In genomic region chr5:139560752-139561654, GRCh38 we compare ENCODE assay signal across 1 cellular context.
TF ChIP-seq lines count a peak whose summit lies in the region.

UBE2D2 (plus strand) TSS chr5:139561339; CDS start chr5:139561792, 453 bp downstream.

TF ChIP-seq in K562, 482 proteins besides CTCF, POLR2A, EP300 and RAD21 (continued from another document and continues in another):
- peak; percentile 94 for TF ChIP-seq POLR2G (IDR thresholded peaks at IDR 0.05; ENCODE audit: low read depth, low read length)
- no peak for TF ChIP-seq ZNF785 (CRISPR knock-in tag; IDR thresholded peaks at IDR 0.05)
- TF ChIP-seq NCOA6 (IDR thresholded peaks at IDR 0.05), result peak; percentile 59; the same call in 1 of the 2 replicates
- TF ChIP-seq ZNF780A (CRISPR knock-in tag; IDR thresholded peaks at IDR 0.05), result no peak
- TF ChIP-seq ZNF395 (CRISPR knock-in tag; IDR thresholded peaks at IDR 0.05), result peak; percentile 42; the same call in 1 of the 2 replicates
- TF ChIP-seq SAFB (IDR thresholded peaks at IDR 0.05; ENCODE audit: borderline replicate concordance, low read depth, low read length), result peak; percentile 54; the same call in 1 of the 2 replicates
- TF ChIP-seq HMG20B (CRISPR knock-in tag; IDR thresholded peaks at IDR 0.05), result no peak
- peak; percentile 87 for TF ChIP-seq FIP1L1 (IDR thresholded peaks at IDR 0.05; ENCODE audit: low read depth, low read length, poor library complexity, severe bottlenecking)
- TF ChIP-seq BMI1 (IDR thresholded peaks at IDR 0.05; ENCODE audit: low read length), result no peak
- TF ChIP-seq HNRNPUL1 (IDR thresholded peaks at IDR 0.05; ENCODE audit: low read length), result no peak
- TF ChIP-seq VEZF1 (CRISPR knock-in tag; IDR thresholded peaks at IDR 0.05), result peak; percentile 83
- TF ChIP-seq LARP7 (IDR thresholded peaks at IDR 0.05), result no peak
- peak; percentile 87; the same call in 1 of the 2 replicates for TF ChIP-seq ZC3H4 (CRISPR knock-in tag; IDR thresholded peaks at IDR 0.05; ENCODE audit: borderline replicate concordance)
- TF ChIP-seq RHOXF2B (CRISPR knock-in tag; conservative IDR thresholded peaks at IDR 0.05), result no peak
- TF ChIP-seq CREM (IDR thresholded peaks at IDR 0.05; ENCODE audit: low read depth), result peak; percentile 92
- TF ChIP-seq NEUROD1 (IDR thresholded peaks at IDR 0.05; ENCODE audit: borderline replicate concordance, low read depth, low read length, partially characterized antibody), result peak; percentile 23
- TF ChIP-seq ZNF324 (CRISPR knock-in tag; IDR thresholded peaks at IDR 0.05), result no peak
- no peak for TF ChIP-seq ZNF3 (CRISPR knock-in tag; IDR thresholded peaks at IDR 0.05)
- no peak for TF ChIP-seq HDAC6 (IDR thresholded peaks at IDR 0.05; ENCODE audit: low read depth, low read length)
- no peak for TF ChIP-seq ZNF512 (tag; IDR thresholded peaks at IDR 0.05)
- TF ChIP-seq SRSF3 (IDR thresholded peaks at IDR 0.05; ENCODE audit: insufficient read depth, low read length), result no peak
- TF ChIP-seq RBM34 (IDR thresholded peaks at IDR 0.05; ENCODE audit: borderline replicate concordance, insufficient read depth, low read length), result no peak
- TF ChIP-seq SRSF9 (IDR thresholded peaks at IDR 0.05; ENCODE audit: borderline replicate concordance, low read depth, low read length), result no peak
- 0 out of 2 replicates have a peak, but pooled peaks have one; percentile 23 for TF ChIP-seq ZHX1 (conservative IDR thresholded peaks at IDR 0.05; ENCODE audit: low read length)
- TF ChIP-seq SNIP1 (IDR thresholded peaks at IDR 0.05; ENCODE audit: low read depth), result no peak
- TF ChIP-seq ZNF740 (CRISPR knock-in tag; IDR thresholded peaks at IDR 0.05), result no peak
- TF ChIP-seq ZNF740 (tag; IDR thresholded peaks at IDR 0.05), result peak; percentile 23 to 60; a peak in 1 of 4 replicates
- TF ChIP-seq RBM25 (IDR thresholded peaks at IDR 0.05; ENCODE audit: low read depth, low read length, severe bottlenecking), result peak; percentile 72
- TF ChIP-seq CREB1 (IDR thresholded peaks at IDR 0.05), result peak; percentile 72
- TF ChIP-seq CREB1 (CRISPR knock-in tag; IDR thresholded peaks at IDR 0.05), result peak; percentile 86; the same call in 1 of the 2 replicates
- 0 out of 2 replicates have a peak, but pooled peaks have one; percentile 20 for TF ChIP-seq ZBTB26 (CRISPR knock-in tag; IDR thresholded peaks at IDR 0.05)
- no peak for TF ChIP-seq KAT8 (IDR thresholded peaks at IDR 0.05; ENCODE audit: low read depth)
- TF ChIP-seq CBX5 (IDR thresholded peaks at IDR 0.05; ENCODE audit: borderline replicate concordance, low read depth), result no peak
- TF ChIP-seq NR3C1 (CRISPR knock-in tag; IDR thresholded peaks at IDR 0.05), result peak; percentile 89; the same call in 1 of the 2 replicates
- TF ChIP-seq UBTF (IDR thresholded peaks at IDR 0.05; ENCODE audit: borderline replicate concordance in 1 of 2, low read depth in 2 of 2, low read length in 2 of 2), result peak; percentile 64 to 83; a peak in 1 of 4 replicates
- TF ChIP-seq PCBP2 (IDR thresholded peaks at IDR 0.05; ENCODE audit: low read depth, low read length, poor library complexity, severe bottlenecking), result no peak
- TF ChIP-seq ZNF23 (CRISPR knock-in tag; IDR thresholded peaks at IDR 0.05), result 0 out of 2 replicates have a peak, but pooled peaks have one; percentile 13
- peak; percentile 79 for TF ChIP-seq ATF7 (IDR thresholded peaks at IDR 0.05)
- peak; percentile 70 to 71 for TF ChIP-seq NRF1 (conservative IDR thresholded peaks at IDR 0.05 in 1 of 2, IDR thresholded peaks at IDR 0.05 in 1 of 2)
- no peak for TF ChIP-seq SRSF7 (optimal IDR thresholded peaks at IDR 0.05; ENCODE audit: low read depth, low read length)
- peak in 1 of 2 experiments; percentile 62; a peak in 1 of 4 replicates for TF ChIP-seq RCOR1 (IDR thresholded peaks at IDR 0.05; ENCODE audit: borderline replicate concordance in 1 of 2, low read depth in 2 of 2, low read length in 2 of 2)
- peak; percentile 98 for TF ChIP-seq EP400 (IDR thresholded peaks at IDR 0.05)
- peak; percentile 67 for TF ChIP-seq ATF1 (CRISPR knock-in tag; IDR thresholded peaks at IDR 0.05)
- TF ChIP-seq ATF1 (tag; IDR thresholded peaks at IDR 0.05), result peak; percentile 87
- TF ChIP-seq THAP12 (CRISPR knock-in tag; IDR thresholded peaks at IDR 0.05), result peak; percentile 15; the same call in 1 of the 2 replicates
- TF ChIP-seq ILK (tag; IDR thresholded peaks at IDR 0.05; ENCODE audit: borderline replicate concordance, low read depth), result no peak
- peak; percentile 64; the same call in 1 of the 2 replicates for TF ChIP-seq ZNF511 (CRISPR knock-in tag; IDR thresholded peaks at IDR 0.05)
- TF ChIP-seq HDAC1 (IDR thresholded peaks at IDR 0.05), result peak in 1 of 2 experiments; percentile 9; a peak in 2 of 4 replicates
- no peak for TF ChIP-seq HES1 (IDR thresholded peaks at IDR 0.05; ENCODE audit: low read depth)
- peak in 1 of 2 experiments; percentile 70; a peak in 1 of 4 replicates for TF ChIP-seq TEAD1 (CRISPR knock-in tag; IDR thresholded peaks at IDR 0.05)
- TF ChIP-seq DNMT1 (IDR thresholded peaks at IDR 0.05), result no peak
- TF ChIP-seq EZH2 (IDR thresholded peaks at IDR 0.05; ENCODE audit: borderline replicate concordance, low read depth, low read length), result no peak
- no peak for TF ChIP-seq NFE2L1 (tag; IDR thresholded peaks at IDR 0.05; ENCODE audit: borderline replicate concordance, low read depth)
- no peak for TF ChIP-seq U2AF2 (optimal IDR thresholded peaks at IDR 0.05; ENCODE audit: low read depth, low read length)
- peak; percentile 88 for TF ChIP-seq CBFB (CRISPR knock-in tag; IDR thresholded peaks at IDR 0.05)
- no peak for TF ChIP-seq NUFIP1 (IDR thresholded peaks at IDR 0.05; ENCODE audit: partially characterized antibody)
- no peak for TF ChIP-seq STAG1 (CRISPR knock-in tag; IDR thresholded peaks at IDR 0.05; ENCODE audit: borderline replicate concordance)
